ENCODE assay signal across 19 cellular contexts in the genomic region with DNA sequence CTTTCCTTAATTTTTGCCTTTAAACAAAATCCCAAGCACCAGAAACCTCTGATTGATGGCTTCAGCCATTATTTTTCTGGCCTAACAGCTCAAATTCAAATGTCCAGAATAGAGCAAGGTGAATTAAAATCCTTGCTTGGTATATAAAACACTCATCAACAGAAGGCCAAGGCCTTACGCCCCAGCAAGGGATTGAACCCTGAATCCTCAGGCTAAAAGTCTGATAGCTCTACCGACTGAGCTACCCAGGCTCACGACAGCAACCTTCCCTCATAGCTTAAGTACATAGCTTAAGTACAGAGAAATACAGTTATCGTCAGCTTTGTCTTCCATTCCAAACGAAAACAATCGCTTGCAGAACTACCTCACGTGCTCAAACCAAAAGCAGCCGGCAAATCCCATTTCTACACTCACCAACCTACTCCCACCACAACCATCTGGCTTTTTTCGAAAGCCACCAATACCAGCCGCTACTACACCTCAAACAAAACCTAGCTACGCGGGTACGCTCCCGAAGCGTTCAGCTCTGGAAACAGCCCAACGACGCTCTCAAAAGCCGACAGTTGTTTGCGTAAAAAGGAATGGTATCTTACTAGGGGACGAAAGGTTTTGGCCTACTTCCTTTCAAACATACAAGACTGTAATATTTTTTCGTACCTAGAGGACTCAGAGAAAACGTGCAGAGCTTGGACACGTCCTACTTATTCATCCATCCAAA.
DNase-seq lines count a peak whose midpoint lies in the region; TF ChIP-seq lines count a peak whose summit lies in the region.
"Had no signal": no experiment of that assay in that cellular context is flagged by ENCODE, and none has a peak within 500 bp of the region (broad histone marks: within the 10 kb centered on the region; RNA-seq: fewer than 3 reads in every experiment).

No MANE protein-coding gene starts in this region.

- H3K9me3 Mint-ChIP-seq in activated naive CD4-positive, alpha-beta T cell treated with anti-CD3 and anti-CD28 coated beads, Interleukin-2, amount 10 ng/mL, durations not matched to agents 7 days and 5 days: no peaks in the 10 kb centered on the region
- H3K9me3 Mint-ChIP-seq in activated CD4-positive, alpha-beta memory T cell treated with anti-CD3 and anti-CD28 coated beads for 36 hours: no peaks in the 10 kb centered on the region
- H3K9me3 Mint-ChIP-seq: activated T-cell treated with anti-CD3 and anti-CD28 coated beads, Interleukin-2, amount 50 U/mL, for 4 hours; natural killer cell had no signal

- H3K36me3 Mint-ChIP-seq in activated naive CD4-positive, alpha-beta T cell treated with anti-CD3 and anti-CD28 coated beads, Interleukin-2, amount 10 ng/mL, durations not matched to agents 7 days and 5 days: peaks cover 12% of the 10 kb centered on the region
- H3K36me3 Mint-ChIP-seq in activated CD4-positive, alpha-beta memory T cell treated with anti-CD3 and anti-CD28 coated beads for 36 hours: peaks cover 3% of the 10 kb centered on the region

- H3K27ac ChIP-seq in dorsolateral prefrontal cortex: no peak overlapping the region
- H3K27ac ChIP-seq: A549, RWPE1, stomach had no signal

- CTCF ChIA-PET in activated naive CD4-positive, alpha-beta T cell treated with anti-CD3 and anti-CD28 coated beads, Interleukin-2, amount 10 ng/mL, durations not matched to agents 7 days and 5 days (lab: Charles Lee): interaction anchor here (2.1 kb wide), 1 partner anchor 9 kb away, joined by 9 read pairs; no protein-coding TSS in a partner anchor
- CTCF ChIA-PET in activated CD4-positive, alpha-beta memory T cell treated with anti-CD3 and anti-CD28 coated beads for 36 hours (lab: Charles Lee): interaction anchor here (0.9 to 2.3 kb wide), 2 partner anchors 8 to 14 kb away, joined by 3 to 5 read pairs; no protein-coding TSS in a partner anchor

- H3K27me3 ChIP-seq in dorsolateral prefrontal cortex: peaks cover 0 to 82% (median 53%) of the 10 kb centered on the region in 45 donors

- H3K27ac Mint-ChIP-seq in activated naive CD4-positive, alpha-beta T cell treated with anti-CD3 and anti-CD28 coated beads, Interleukin-2, amount 10 ng/mL, durations not matched to agents 7 days and 5 days: peak overlapping the region; percentile 76
- H3K27ac Mint-ChIP-seq in activated CD4-positive, alpha-beta memory T cell treated with anti-CD3 and anti-CD28 coated beads for 36 hours: no peak overlapping the region
- H3K27ac Mint-ChIP-seq: activated CD4-positive, alpha-beta T cell treated with anti-CD3 and anti-CD28 coated beads for 36 hours; natural killer cell had no signal

- no peak for TF ChIP-seq CTCF in dorsolateral prefrontal cortex (IDR thresholded peaks at IDR 0.05 in 54 of 56, conservative IDR thresholded peaks at IDR 0.05 in 2 of 56; ENCODE audit: low read depth in 1 of 56, partially characterized antibody in 56 of 56)

- DNase-seq in activated naive CD4-positive, alpha-beta T cell treated with anti-CD3 and anti-CD28 coated beads, Interleukin-2, amount 10 ng/mL, durations not matched to agents 7 days and 5 days: no peak
- DNase-seq in activated naive CD4-positive, alpha-beta T cell treated with anti-CD3 and anti-CD28 coated beads, Interleukin-2, amount 50 U/mL, for 16 hours: no peak
- DNase-seq in dorsolateral prefrontal cortex (no peak), iPS-NIHi7 (ENCODE audit: extremely low spot score) (peak; percentile 58), NAMALWA (ENCODE audit: low spot score) (no peak), HK-2 (ENCODE audit: unreplicated experiment) (no peak), ureter (ENCODE audit: low spot score) (no peak)
- no peak for DNase-seq in activated CD4-positive, alpha-beta memory T cell treated with anti-CD3 and anti-CD28 coated beads for 36 hours
- DNase-seq: activated CD4-positive, alpha-beta T cell treated with anti-CD3 and anti-CD28 coated beads for 36 hours; activated T-cell treated with anti-CD3 and anti-CD28 coated beads, Interleukin-2, amount 50 U/mL, for 4 hours; GOT3; Kasumi-1; left ventricle myocardium superior; natural killer cell; NCI-H2029; stomach had no signal

- no peak overlapping the region for H3K4me3 Mint-ChIP-seq in activated naive CD4-positive, alpha-beta T cell treated with anti-CD3 and anti-CD28 coated beads, Interleukin-2, amount 10 ng/mL, durations not matched to agents 7 days and 5 days
- no peak overlapping the region for H3K4me3 Mint-ChIP-seq in activated CD4-positive, alpha-beta memory T cell treated with anti-CD3 and anti-CD28 coated beads for 36 hours
- H3K4me3 Mint-ChIP-seq: activated CD4-positive, alpha-beta T cell treated with anti-CD3 and anti-CD28 coated beads for 36 hours; activated T-cell treated with anti-CD3 and anti-CD28 coated beads, Interleukin-2, amount 50 U/mL, for 4 hours; natural killer cell; T-helper 1 cell treated with Interleukin-12 subunit alpha and Interleukin-12 subunit beta and Interleukin-4 antibody, amounts not matched to agents 30 μg/mL and 1 μg/mL, for 36 hours had no signal

- H3K4me1 Mint-ChIP-seq in activated naive CD4-positive, alpha-beta T cell treated with anti-CD3 and anti-CD28 coated beads, Interleukin-2, amount 10 ng/mL, durations not matched to agents 7 days and 5 days: peaks cover 6% of the 10 kb centered on the region
- H3K4me1 Mint-ChIP-seq in activated CD4-positive, alpha-beta memory T cell treated with anti-CD3 and anti-CD28 coated beads for 36 hours (ENCODE audit: low read depth): peaks cover 17% of the 10 kb centered on the region
- H3K4me1 Mint-ChIP-seq: natural killer cell had no signal

- H3K4me3 ChIP-seq in dorsolateral prefrontal cortex: peak overlapping the region in 36 of 59 donors; percentile 11 to 64 (median 33)
- H3K4me3 ChIP-seq: A549 had no signal

- peaks cover 72% of the 10 kb centered on the region for H3K27me3 Mint-ChIP-seq in activated naive CD4-positive, alpha-beta T cell treated with anti-CD3 and anti-CD28 coated beads, Interleukin-2, amount 10 ng/mL, durations not matched to agents 7 days and 5 days
- peaks cover 67% of the 10 kb centered on the region for H3K27me3 Mint-ChIP-seq in activated CD4-positive, alpha-beta memory T cell treated with anti-CD3 and anti-CD28 coated beads for 36 hours

- intact Hi-C loops in dorsolateral prefrontal cortex (cut with DNase I): no loop called here
- intact Hi-C loops in activated CD4-positive, alpha-beta memory T cell treated with anti-CD3 and anti-CD28 coated beads for 36 hours (cut with micrococcal nuclease): no loop called here

- POLR2A ChIA-PET in activated CD4-positive, alpha-beta memory T cell treated with anti-CD3 and anti-CD28 coated beads for 36 hours (lab: Charles Lee): no interaction called here
